ENCODE assay signal across 10 cellular contexts in genomic region chr4:85842540-85842939, GRCh38.
DNase-seq lines count a peak whose midpoint lies in the region; ATAC-seq and TF ChIP-seq lines count a peak whose summit lies in the region.
"Had no signal": no experiment of that assay in that cellular context is flagged by ENCODE, and none has a peak within 500 bp of the region (broad histone marks: within the 10 kb centered on the region; RNA-seq: fewer than 3 reads in every experiment).

No MANE protein-coding gene starts in this region.

- CTCF ChIA-PET in mammary epithelial cell (lab: Charles Lee; ENCODE audit: low non-redundant PET): no interaction called here

- H3K9me3 Mint-ChIP-seq in CD14-positive monocyte (no peaks in the 10 kb centered on the region), naive B cell (peaks cover 0 to 6% (median 0%) of the 10 kb centered on the region in 7 donors)
- H3K9me3 Mint-ChIP-seq in activated naive CD8-positive, alpha-beta T cell treated with anti-CD3 and anti-CD28 coated beads, Interleukin-2, amount 50 U/mL, for 24 hours: peaks cover 2% of the 10 kb centered on the region

- TF ChIP-seq CTCF in CD14-positive monocyte (IDR thresholded peaks at IDR 0.05) (no peak), colonic mucosa (IDR thresholded peaks at IDR 0.05) (no peak), mammary epithelial cell (conservative IDR thresholded peaks at IDR 0.05 in 1 of 2, IDR thresholded peaks at IDR 0.05 in 1 of 2; ENCODE audit: extremely low read depth in 1 of 2, insufficient read depth in 1 of 2, low read depth in 1 of 2, low read length in 2 of 2) (no peak)

- peak overlapping the region; percentile 56 to 86 (median 81) for H3K27ac Mint-ChIP-seq in CD14-positive monocyte
- H3K27ac Mint-ChIP-seq in naive B cell: peak overlapping the region; percentile 59 to 91 (median 78)
- no peak overlapping the region for H3K27ac Mint-ChIP-seq in activated naive CD8-positive, alpha-beta T cell treated with anti-CD3 and anti-CD28 coated beads, Interleukin-2, amount 50 U/mL, for 24 hours

- no peaks in the 10 kb centered on the region for H3K79me2 ChIP-seq in mammary epithelial cell (ENCODE audit: insufficient read depth, low read length)

- 58% methylated on average over 7 of the region's 7 CpGs for WGBS in mammary epithelial cell (ENCODE audit: low coverage, missing lambda C conversion rate)

- H3K9me3 ChIP-seq in colonic mucosa (no peaks in the 10 kb centered on the region), mammary epithelial cell (replicated peaks; ENCODE audit: insufficient read depth, low read length) (no peaks in the 10 kb centered on the region)

- H3K4me3 Mint-ChIP-seq in CD14-positive monocyte (peak overlapping the region; percentile 11 to 59), naive B cell (peak overlapping the region in 6 of 8 donors; percentile 0 to 62 (median 24))
- H3K4me3 Mint-ChIP-seq in activated naive CD8-positive, alpha-beta T cell treated with anti-CD3 and anti-CD28 coated beads, Interleukin-2, amount 50 U/mL, for 24 hours: no peak overlapping the region

- BruUV-seq in mammary epithelial cell (replicated peaks; lab: Mats Ljungman, UMichigan): no TSS peak

- H3K4me1 Mint-ChIP-seq in CD14-positive monocyte: peaks cover 14% of the 10 kb centered on the region
- H3K4me1 Mint-ChIP-seq in naive B cell: peaks cover 15 to 38% (median 34%) of the 10 kb centered on the region in 3 donors
- no peaks in the 10 kb centered on the region for H3K4me1 Mint-ChIP-seq in activated naive CD8-positive, alpha-beta T cell treated with anti-CD3 and anti-CD28 coated beads, Interleukin-2, amount 50 U/mL, for 24 hours

- peak overlapping the region; percentile 24 for H3K27ac ChIP-seq in colonic mucosa
- H3K27ac ChIP-seq in mammary epithelial cell (ENCODE audit: insufficient read depth, low read depth, low read length): no peak overlapping the region

- no peak overlapping the region for H3K9ac ChIP-seq in colonic mucosa (ENCODE audit: low read depth in 2 of 2, low read length in 2 of 2)
- no peak overlapping the region for H3K9ac ChIP-seq in mammary epithelial cell (ENCODE audit: insufficient read depth, low read length)

- peaks cover 0 to 1% (median 0%) of the 10 kb centered on the region in 3 donors for H3K27me3 Mint-ChIP-seq in CD14-positive monocyte (ENCODE audit: low read depth in 3 of 3)
- no peaks in the 10 kb centered on the region for H3K27me3 Mint-ChIP-seq in naive B cell
- H3K27me3 Mint-ChIP-seq in activated naive CD8-positive, alpha-beta T cell treated with anti-CD3 and anti-CD28 coated beads, Interleukin-2, amount 50 U/mL, for 24 hours: no peaks in the 10 kb centered on the region

- dilution Hi-C loops in mammary epithelial cell (cut with HindIII; ENCODE audit: low sequenced_read_pairs): no loop called here

- H3K27me3 ChIP-seq in colonic mucosa: no peaks in the 10 kb centered on the region
- no peaks in the 10 kb centered on the region for H3K27me3 ChIP-seq in mammary epithelial cell (ENCODE audit: insufficient read depth, low read length)

- ATAC-seq in naive B cell (ENCODE audit: low read depth in 2 of 2) (peak; percentile 96 to 97), GM21381 (IDR thresholded peaks at IDR 0.05; ENCODE audit: unreplicated experiment) (no peak), HG03039 (IDR thresholded peaks at IDR 0.05; ENCODE audit: unreplicated experiment) (no peak)
- ATAC-seq in activated naive CD8-positive, alpha-beta T cell treated with anti-CD3 and anti-CD28 coated beads, Interleukin-2, amount 50 U/mL, for 24 hours: no peak

- H4K20me1 ChIP-seq in mammary epithelial cell (ENCODE audit: insufficient read depth, low read length): no peaks in the 10 kb centered on the region

- H2AFZ ChIP-seq in mammary epithelial cell (ENCODE audit: low read depth, low read length): no peak overlapping the region

- H3K4me1 ChIP-seq in colonic mucosa (peaks cover 6% of the 10 kb centered on the region), mammary epithelial cell (ENCODE audit: insufficient read depth, low read length) (no peaks in the 10 kb centered on the region)

- H3K36me3 Mint-ChIP-seq in CD14-positive monocyte (no peaks in the 10 kb centered on the region), naive B cell (peaks cover 0 to 7% of the 10 kb centered on the region in 2 donors)
- no peaks in the 10 kb centered on the region for H3K36me3 Mint-ChIP-seq in activated naive CD8-positive, alpha-beta T cell treated with anti-CD3 and anti-CD28 coated beads, Interleukin-2, amount 50 U/mL, for 24 hours (ENCODE audit: low read depth)

- H3K4me2 ChIP-seq in mammary epithelial cell (ENCODE audit: insufficient read depth, low read depth, low read length): no peak overlapping the region

- DNase-seq in CD14-positive monocyte (ENCODE audit: low spot score): peak; percentile 75
- DNase-seq in NCI-H2029 (lab: John Stamatoyannopoulos, UW): peak; percentile 81
- DNase-seq in colonic mucosa: peak; percentile 49
- DNase-seq in naive B cell: peak; percentile 62
- no peak for DNase-seq in activated naive CD8-positive, alpha-beta T cell treated with anti-CD3 and anti-CD28 coated beads, Interleukin-2, amount 50 U/mL, for 24 hours
- no peak for DNase-seq in mammary epithelial cell
- DNase-seq: activated CD4-positive, CD25-positive, alpha-beta regulatory T cell treated with anti-CD3 and anti-CD28 coated beads, Interleukin-2, amount 50 U/mL, for 72 hours had no signal

- H3K36me3 ChIP-seq in colonic mucosa (no peaks in the 10 kb centered on the region), mammary epithelial cell (ENCODE audit: insufficient read depth, low read length) (no peaks in the 10 kb centered on the region)

- intact Hi-C loops in CD14-positive monocyte (cut with micrococcal nuclease): no loop called here
- intact Hi-C loops in colonic mucosa (cut with DNase I): no loop called here
- intact Hi-C loops in mammary epithelial cell (cut with micrococcal nuclease): no loop called here

- H3K4me3 ChIP-seq in colonic mucosa: no peak overlapping the region
- no peak overlapping the region for H3K4me3 ChIP-seq in mammary epithelial cell (replicated peaks in 1 of 3; ENCODE audit: insufficient read depth in 1 of 3, low read depth in 2 of 3, low read length in 3 of 3)
- H3K4me3 ChIP-seq: skin epidermis had no signal

- in situ Hi-C loops in mammary epithelial cell (cut with MboI; ENCODE audit: low sequenced_read_pairs in 2 of 2): no loop called here

Comparison
In these comparisons a context has a peak if more than half of its experiments do, and no peak if none do; other contexts are left out.
1. DNase-seq: peak in CD14-positive monocyte (single experiment), NCI-H2029 (single experiment), colonic mucosa (single experiment) and naive B cell (single experiment); none in activated naive CD8-positive, alpha-beta T cell treated with anti-CD3 and anti-CD28 coated beads, Interleukin-2, amount 50 U/mL, for 24 hours (single experiment) and mammary epithelial cell (single experiment).
2. ATAC-seq: peak in naive B cell (2 of 2); none in GM21381 (single experiment), HG03039 (single experiment) and activated naive CD8-positive, alpha-beta T cell treated with anti-CD3 and anti-CD28 coated beads, Interleukin-2, amount 50 U/mL, for 24 hours (single experiment).